In the genomic region with DNA sequence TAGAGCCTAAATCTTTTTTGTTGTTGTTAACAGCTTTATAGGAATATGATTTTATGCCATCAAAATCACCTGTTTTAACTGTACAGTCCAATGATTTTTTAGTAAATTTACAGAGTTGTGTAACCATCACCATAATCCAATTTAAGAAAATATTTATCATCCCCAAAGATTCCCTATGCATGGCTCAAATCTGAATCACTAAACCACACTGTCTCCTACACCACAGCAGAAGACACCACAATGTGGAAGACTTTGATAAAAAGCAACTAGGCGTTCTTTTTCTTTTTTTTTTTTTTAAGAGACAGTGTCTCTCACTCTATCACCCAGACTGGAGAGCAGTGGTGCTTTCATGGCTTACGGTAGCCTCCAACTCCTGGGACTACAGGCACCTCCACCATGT, we compare ENCODE assay signal across 19 cellular contexts.
DNase-seq lines count a peak whose midpoint lies in the region; ATAC-seq, FAIRE-seq and TF ChIP-seq lines count a peak whose summit lies in the region.
"Had no signal": no experiment of that assay in that cellular context is flagged by ENCODE, and none has a peak within 500 bp of the region (broad histone marks: within the 10 kb centered on the region; RNA-seq: fewer than 3 reads in every experiment).

No MANE protein-coding gene starts in this region.

- H4K20me1 ChIP-seq in astrocyte (ENCODE audit: insufficient read depth, low read length), result no peaks in the 10 kb centered on the region
- H4K20me1 ChIP-seq: BLaER1 treated with 17β-estradiol and CSF1 and Interleukin-3, amounts not matched to agents 10 nM and 100 nM had no signal

- peak; percentile 78 for DNase-seq in EH (ENCODE audit: low read depth)
- peak; percentile 9 for DNase-seq in HS-5 (ENCODE audit: low read depth)
- peak; percentile 72 for DNase-seq in astrocyte (ENCODE audit: low read depth)
- peak; percentile 17 for DNase-seq in non-pigmented ciliary epithelial cell (ENCODE audit: low read depth)
- DNase-seq in NCI-H2081 treated with DMSO at 0.1 percent for 48 hours (lab: John Stamatoyannopoulos, UW), result no peak
- DNase-seq in COLO668 (lab: John Stamatoyannopoulos, UW; ENCODE audit: unreplicated experiment), result no peak
- DNase-seq in activated CD4-positive, alpha-beta T cell treated with anti-CD3 and anti-CD28 coated beads, Interleukin-2, amount 50 U/mL, for 4 hours, result no peak
- DNase-seq: ACHN, MM.1S, NCI-H1694 treated with DMSO at 0.1 percent for 48 hours, NCI-H345, Peyer's patch, SK-N-SH, T-cell had no signal

- H3K4me3 ChIP-seq in astrocyte (ENCODE audit: insufficient read depth, low read depth, low read length), result no peak overlapping the region
- H3K4me3 ChIP-seq: BLaER1 treated with 17β-estradiol and CSF1 and Interleukin-3, amounts not matched to agents 10 nM and 100 nM; HAP-1; Peyer's patch had no signal

- FAIRE-seq in astrocyte (lab: Jason Lieb, UNC), result no peak

- H2AFZ ChIP-seq in astrocyte (ENCODE audit: low read depth, low read length), result no peak overlapping the region

- H3K4me1 Mint-ChIP-seq in astrocyte (ENCODE audit: low read depth, unreplicated experiment), result peaks cover 14% of the 10 kb centered on the region
- H3K4me1 Mint-ChIP-seq: T-cell had no signal

- no peaks in the 10 kb centered on the region for H3K9me3 ChIP-seq in astrocyte (ENCODE audit: insufficient read depth, low read depth, low read length)
- H3K9me3 ChIP-seq: BLaER1 treated with 17β-estradiol and CSF1 and Interleukin-3, amounts not matched to agents 10 nM and 100 nM; HAP-1; Peyer's patch; SK-N-SH had no signal

- H3K36me3 Mint-ChIP-seq in astrocyte (ENCODE audit: low read depth, unreplicated experiment), result no peaks in the 10 kb centered on the region
- H3K36me3 Mint-ChIP-seq: T-cell had no signal

- no peaks in the 10 kb centered on the region for H3K4me1 ChIP-seq in astrocyte (ENCODE audit: insufficient read depth, low read length)
- H3K4me1 ChIP-seq: HAP-1, Peyer's patch had no signal

- H3K79me2 ChIP-seq in astrocyte (ENCODE audit: insufficient read depth, low read length), result no peaks in the 10 kb centered on the region

- H3K4me2 ChIP-seq in astrocyte (ENCODE audit: low read length), result no peak overlapping the region
- H3K4me2 ChIP-seq: BLaER1 treated with 17β-estradiol and CSF1 and Interleukin-3, amounts not matched to agents 10 nM and 100 nM; KMS-11; SK-N-SH had no signal

- H3K36me3 ChIP-seq in astrocyte (ENCODE audit: insufficient read depth, low read length), result no peaks in the 10 kb centered on the region
- H3K36me3 ChIP-seq: BLaER1 treated with 17β-estradiol and CSF1 and Interleukin-3, amounts not matched to agents 10 nM and 100 nM; HAP-1; Peyer's patch had no signal

- no peak for TF ChIP-seq CTCF in astrocyte (IDR thresholded peaks at IDR 0.05; ENCODE audit: insufficient read depth, low read depth, low read length)

- H3K27me3 ChIP-seq in astrocyte (ENCODE audit: insufficient read depth, low read length), result no peaks in the 10 kb centered on the region
- H3K27me3 ChIP-seq: BLaER1 treated with 17β-estradiol and CSF1 and Interleukin-3, amounts not matched to agents 10 nM and 100 nM; Peyer's patch had no signal

- no peak overlapping the region for H3K27ac ChIP-seq in astrocyte (ENCODE audit: low read depth, low read length)
- H3K27ac ChIP-seq: BLaER1 treated with 17β-estradiol and CSF1 and Interleukin-3, amounts not matched to agents 10 nM and 100 nM; KMS-11; Peyer's patch had no signal

- peaks cover 5% of the 10 kb centered on the region for H3K27me3 Mint-ChIP-seq in astrocyte (ENCODE audit: low read depth, unreplicated experiment)

- no peak overlapping the region for H3K4me3 Mint-ChIP-seq in astrocyte (ENCODE audit: unreplicated experiment)
- H3K4me3 Mint-ChIP-seq: T-cell had no signal

- H3K9me3 Mint-ChIP-seq in astrocyte (ENCODE audit: unreplicated experiment), result no peaks in the 10 kb centered on the region
- H3K9me3 Mint-ChIP-seq: T-cell had no signal

- H3K9ac ChIP-seq in astrocyte (ENCODE audit: low read length), result no peak overlapping the region
- H3K9ac ChIP-seq: BLaER1 treated with 17β-estradiol and CSF1 and Interleukin-3, amounts not matched to agents 10 nM and 100 nM; KMS-11; SK-N-SH had no signal

- ATAC-seq in HG03469 (IDR thresholded peaks at IDR 0.05; ENCODE audit: unreplicated experiment), result no peak
- ATAC-seq: Right ventricle myocardium inferior, T-cell had no signal

- no peak overlapping the region for H3K27ac Mint-ChIP-seq in astrocyte (ENCODE audit: unreplicated experiment)
- H3K27ac Mint-ChIP-seq: T-cell had no signal

Comparison
In these comparisons a context has a peak if more than half of its experiments do, and no peak if none do; other contexts are left out.
1. DNase-seq: peak in EH (single experiment), HS-5 (single experiment), astrocyte (single experiment) and non-pigmented ciliary epithelial cell (single experiment); none in NCI-H2081 treated with DMSO at 0.1 percent for 48 hours (single experiment), COLO668 (single experiment) and activated CD4-positive, alpha-beta T cell treated with anti-CD3 and anti-CD28 coated beads, Interleukin-2, amount 50 U/mL, for 4 hours (0 of 2).